Comparison of ENCODE assay signal across 8 cellular contexts in the genomic region with DNA sequence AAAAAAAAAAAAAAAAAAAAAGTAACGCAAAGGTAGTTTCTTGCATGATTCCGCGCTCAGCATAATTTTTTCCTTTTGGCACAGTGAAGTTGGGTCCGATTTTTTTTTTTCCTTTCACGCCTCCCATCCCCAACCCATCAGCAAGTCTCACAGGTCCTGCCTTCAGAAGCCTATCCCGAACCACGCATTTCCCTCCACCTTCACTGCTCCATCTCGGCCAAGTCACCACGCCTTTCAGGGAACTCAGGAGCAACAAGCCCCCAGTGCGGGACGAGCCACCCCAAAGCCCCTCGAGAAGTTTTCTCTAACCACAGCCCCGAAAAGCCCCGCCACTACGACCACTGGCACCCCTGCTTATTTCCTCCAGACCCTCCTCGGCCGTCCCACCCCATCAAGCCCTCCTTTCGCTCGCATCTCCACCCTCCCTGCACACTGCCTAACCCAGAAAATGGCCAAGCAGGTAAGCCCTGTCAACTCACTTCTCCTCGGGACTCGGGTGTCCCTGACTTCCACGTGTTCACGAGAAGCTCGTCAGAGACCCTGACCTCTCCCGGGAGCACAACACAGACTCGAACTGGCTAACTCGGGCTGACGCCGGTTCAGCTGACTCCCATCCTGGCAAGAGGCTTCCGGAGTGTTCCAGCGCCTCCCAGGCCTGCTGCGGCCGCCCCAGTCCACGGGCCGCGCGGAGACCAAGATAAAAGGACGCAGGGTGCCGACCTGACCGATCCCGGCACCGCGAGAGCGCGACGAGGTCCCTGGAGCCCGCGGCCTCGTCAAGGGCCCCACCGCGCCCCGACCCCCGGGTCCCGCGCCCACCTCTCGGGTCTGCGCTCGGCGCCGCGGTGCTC. TPM values are rescaled to one million over a fixed set of nuclear protein-coding genes. Genes with fewer than 3 reads are reported as not detected.
A peak's percentile ranks its signal among the peaks of the same experiment; 100 is the strongest.
DNase-seq lines count a peak whose midpoint lies in the region; ATAC-seq and TF ChIP-seq lines count a peak whose summit lies in the region.

No MANE protein-coding gene starts in this region.

- H3K9ac ChIP-seq in Karpas-422 (ENCODE audit: low read length): peak overlapping the region; percentile 95

- POLR2A ChIA-PET in CD8-positive, alpha-beta memory T cell (lab: Charles Lee): interaction anchor here (0.7 to 3.7 kb wide), 8 partner anchors 11 to 758 kb away, joined by 3 to 73 read pairs (median 6); a partner anchor contains a TSS

- ATAC-seq in GM21515 (IDR thresholded peaks at IDR 0.05; ENCODE audit: unreplicated experiment) (peak; percentile 9), GM21367 (IDR thresholded peaks at IDR 0.05; ENCODE audit: unreplicated experiment) (no peak), GM21528 (IDR thresholded peaks at IDR 0.05; ENCODE audit: low FRiP score, unreplicated experiment) (no peak)

- H3K79me2 ChIP-seq in Karpas-422 (ENCODE audit: low read length) (peaks cover 87% of the 10 kb centered on the region), osteoblast (ENCODE audit: insufficient read depth, low read length) (peaks cover 57% of the 10 kb centered on the region)

- CTCF ChIA-PET in CD8-positive, alpha-beta memory T cell (lab: Charles Lee): interaction anchor here (1.0 to 8.1 kb wide), 5 partner anchors 11 to 443 kb away, joined by 3 to 92 read pairs (median 6); a partner anchor contains a TSS

- no peak overlapping the region for H2AFZ ChIP-seq in Karpas-422 (ENCODE audit: low read length)
- peak overlapping the region; percentile 86 for H2AFZ ChIP-seq in osteoblast (ENCODE audit: low read length)

- no peak for TF ChIP-seq CTCF in osteoblast (IDR thresholded peaks at IDR 0.05; ENCODE audit: extremely low read depth, low read depth, low read length)

- H3K27me3 Mint-ChIP-seq in CD8-positive, alpha-beta memory T cell: peaks cover 0 to 2% of the 10 kb centered on the region in 2 donors
- no peaks in the 10 kb centered on the region for H3K27me3 Mint-ChIP-seq in activated naive CD8-positive, alpha-beta T cell treated with anti-CD3 and anti-CD28 coated beads for 36 hours

- H3K4me1 ChIP-seq in CD8-positive, alpha-beta memory T cell (ENCODE audit: insufficient read depth, low read length): peaks cover 51% of the 10 kb centered on the region
- H3K4me1 ChIP-seq in Karpas-422 (ENCODE audit: low read length) (peaks cover 40% of the 10 kb centered on the region), osteoblast (ENCODE audit: insufficient read depth, low read length) (peaks cover 8% of the 10 kb centered on the region)

- peak overlapping the region; percentile 97 for H3K4me3 ChIP-seq in CD8-positive, alpha-beta memory T cell (ENCODE audit: low read length)
- peak overlapping the region; percentile 92 for H3K4me3 ChIP-seq in Karpas-422 (ENCODE audit: low read length)
- peak overlapping the region; percentile 79 for H3K4me3 ChIP-seq in osteoblast (ENCODE audit: insufficient read depth, low read length)

- peak in 3 of 5 donors; percentile 27 to 57 (median 39) for DNase-seq in CD8-positive, alpha-beta memory T cell
- DNase-seq in Karpas-422: peak; percentile 72
- DNase-seq in activated naive CD8-positive, alpha-beta T cell treated with anti-CD3 and anti-CD28 coated beads for 36 hours: no peak
- DNase-seq in cardiac septum (ENCODE audit: low spot score): peak; percentile 87
- DNase-seq in osteoblast (ENCODE audit: insufficient read length, low spot score, missing footprints): peak; percentile 97

- H3K36me3 Mint-ChIP-seq in CD8-positive, alpha-beta memory T cell: peaks cover 0 to 50% (median 4%) of the 10 kb centered on the region in 3 donors
- peaks cover 62% of the 10 kb centered on the region for H3K36me3 Mint-ChIP-seq in activated naive CD8-positive, alpha-beta T cell treated with anti-CD3 and anti-CD28 coated beads for 36 hours

- peak overlapping the region; percentile 87 to 100 (median 93) for H3K27ac Mint-ChIP-seq in CD8-positive, alpha-beta memory T cell
- peak overlapping the region; percentile 94 for H3K27ac Mint-ChIP-seq in activated naive CD8-positive, alpha-beta T cell treated with anti-CD3 and anti-CD28 coated beads for 36 hours

- H3K9me2 ChIP-seq in Karpas-422 (replicated peaks; ENCODE audit: insufficient read depth, low read length): no peaks in the 10 kb centered on the region

- H3K27ac ChIP-seq in CD8-positive, alpha-beta memory T cell (ENCODE audit: low read depth, low read length): peak overlapping the region; percentile 90
- peak overlapping the region; percentile 89 for H3K27ac ChIP-seq in Karpas-422 (ENCODE audit: low read length)
- peak overlapping the region; percentile 92 for H3K27ac ChIP-seq in osteoblast (ENCODE audit: low read depth, low read length)

- intact Hi-C loops in cardiac septum (cut with DNase I): loop anchor here (5.0 kb wide), 1 partner anchor 364 kb away; a partner anchor contains a TSS

- H3K4me1 Mint-ChIP-seq in CD8-positive, alpha-beta memory T cell: peaks cover 56 to 76% (median 67%) of the 10 kb centered on the region in 3 donors
- H3K4me1 Mint-ChIP-seq in activated naive CD8-positive, alpha-beta T cell treated with anti-CD3 and anti-CD28 coated beads for 36 hours: peaks cover 50% of the 10 kb centered on the region

- no peaks in the 10 kb centered on the region for H3K27me3 ChIP-seq in CD8-positive, alpha-beta memory T cell (ENCODE audit: insufficient read depth, low read length, poor library complexity, severe bottlenecking)
- no peaks in the 10 kb centered on the region for H3K27me3 ChIP-seq in Karpas-422 (ENCODE audit: low read length)
- H3K27me3 ChIP-seq in osteoblast (ENCODE audit: insufficient read depth, low read length): no peaks in the 10 kb centered on the region

- peak overlapping the region; percentile 88 for H3K4me2 ChIP-seq in Karpas-422 (ENCODE audit: low read depth, low read length, poor library complexity, severe bottlenecking)
- H3K4me2 ChIP-seq in osteoblast (ENCODE audit: insufficient read depth, low read length): peak overlapping the region; percentile 97

- H4K20me1 ChIP-seq in Karpas-422 (ENCODE audit: insufficient read depth, low read depth, low read length) (peaks cover 57% of the 10 kb centered on the region), osteoblast (ENCODE audit: insufficient read depth, low read length) (peaks cover 23% of the 10 kb centered on the region)

- H3K9me3 ChIP-seq in CD8-positive, alpha-beta memory T cell (ENCODE audit: low read length): no peaks in the 10 kb centered on the region
- H3K9me3 ChIP-seq in Karpas-422 (ENCODE audit: low read length) (no peaks in the 10 kb centered on the region), osteoblast (ENCODE audit: low read depth, low read length) (no peaks in the 10 kb centered on the region)

- H3K4me3 Mint-ChIP-seq in CD8-positive, alpha-beta memory T cell: peak overlapping the region; percentile 85 to 95 (median 92)
- H3K4me3 Mint-ChIP-seq in activated naive CD8-positive, alpha-beta T cell treated with anti-CD3 and anti-CD28 coated beads for 36 hours: peak overlapping the region; percentile 99

- H3K9me3 Mint-ChIP-seq in CD8-positive, alpha-beta memory T cell: no peaks in the 10 kb centered on the region
- no peaks in the 10 kb centered on the region for H3K9me3 Mint-ChIP-seq in activated naive CD8-positive, alpha-beta T cell treated with anti-CD3 and anti-CD28 coated beads for 36 hours

- peaks cover 8% of the 10 kb centered on the region for H3K36me3 ChIP-seq in CD8-positive, alpha-beta memory T cell (ENCODE audit: insufficient read depth, low read length)
- H3K36me3 ChIP-seq in Karpas-422 (ENCODE audit: insufficient read depth, low read length) (peaks cover 29% of the 10 kb centered on the region), osteoblast (ENCODE audit: insufficient read depth, low read length) (peaks cover 10% of the 10 kb centered on the region)

RNA-seq across cellular contexts. Expression of a gene that starts 0.8 kb away (rescaled TPM):
- 100 to 1,000 TPM; 163 to 164 TPM for total RNA-seq in CD8-positive, alpha-beta memory T cell
- polyA plus RNA-seq in CD8-positive, alpha-beta memory T cell: 71.6 TPM
- total RNA-seq in Karpas-422 (2014; rRNA removed; shearing (Covaris generic); ENCODE audit: low replicate concordance): 82.1 and 92.4 TPM in 2 replicates
- total RNA-seq in activated naive CD8-positive, alpha-beta T cell treated with anti-CD3 and anti-CD28 coated beads for 36 hours: 100 to 1,000 TPM; 183 to 184 TPM
- 12.1 TPM for total RNA-seq in cardiac septum
- 51.9 and 55.7 TPM in 2 replicates for total RNA-seq in osteoblast

RNA-seq across cellular contexts. Expression of a gene that starts 9.8 kb away (rescaled TPM):
- 10 to 100 TPM; 27.6 to 30.6 TPM for total RNA-seq in CD8-positive, alpha-beta memory T cell
- 42.1 TPM for polyA plus RNA-seq in CD8-positive, alpha-beta memory T cell
- total RNA-seq in Karpas-422 (2014; rRNA removed; shearing (Covaris generic); ENCODE audit: low replicate concordance): 21.8 and 39.4 TPM in 2 replicates
- total RNA-seq in activated naive CD8-positive, alpha-beta T cell treated with anti-CD3 and anti-CD28 coated beads for 36 hours: 10 to 100 TPM; 20.5 to 20.8 TPM
- total RNA-seq in cardiac septum (38.1 TPM), osteoblast (37.1 and 38.0 TPM in 2 replicates)

RNA-seq across cellular contexts. Expression of a gene that starts 10.0 kb away (rescaled TPM):
- total RNA-seq in CD8-positive, alpha-beta memory T cell: 100 to 1,000 TPM; 124 to 129 TPM
- 45.5 TPM for polyA plus RNA-seq in CD8-positive, alpha-beta memory T cell
- total RNA-seq in Karpas-422 (2014; rRNA removed; shearing (Covaris generic); ENCODE audit: low replicate concordance): 22.0 and 37.6 TPM in 2 replicates
- total RNA-seq in activated naive CD8-positive, alpha-beta T cell treated with anti-CD3 and anti-CD28 coated beads for 36 hours: 100 to 1,000 TPM; 189 to 190 TPM
- 4.1 TPM for total RNA-seq in cardiac septum
- total RNA-seq in osteoblast: 3.2 and 4.0 TPM in 2 replicates

RNA-seq across cellular contexts. Expression of a gene that starts 27.2 kb away (rescaled TPM):
- total RNA-seq in CD8-positive, alpha-beta memory T cell: 1 to 10 TPM in 1 of 2 experiments, under 1 TPM in 1; 0.82 to 1.9 TPM
- polyA plus RNA-seq in CD8-positive, alpha-beta memory T cell: 1.5 TPM
- 1.5 and 3.6 TPM in 2 replicates for total RNA-seq in Karpas-422 (2014; rRNA removed; shearing (Covaris generic); ENCODE audit: low replicate concordance)
- 1 to 10 TPM in 1 of 2 experiments, under 1 TPM in 1; 0.82 to 1.3 TPM for total RNA-seq in activated naive CD8-positive, alpha-beta T cell treated with anti-CD3 and anti-CD28 coated beads for 36 hours
- 1.00 TPM for total RNA-seq in cardiac septum
- 3.8 and 4.3 TPM in 2 replicates for total RNA-seq in osteoblast
